ENCODE assay signal across 1 cellular context in the genomic region with DNA sequence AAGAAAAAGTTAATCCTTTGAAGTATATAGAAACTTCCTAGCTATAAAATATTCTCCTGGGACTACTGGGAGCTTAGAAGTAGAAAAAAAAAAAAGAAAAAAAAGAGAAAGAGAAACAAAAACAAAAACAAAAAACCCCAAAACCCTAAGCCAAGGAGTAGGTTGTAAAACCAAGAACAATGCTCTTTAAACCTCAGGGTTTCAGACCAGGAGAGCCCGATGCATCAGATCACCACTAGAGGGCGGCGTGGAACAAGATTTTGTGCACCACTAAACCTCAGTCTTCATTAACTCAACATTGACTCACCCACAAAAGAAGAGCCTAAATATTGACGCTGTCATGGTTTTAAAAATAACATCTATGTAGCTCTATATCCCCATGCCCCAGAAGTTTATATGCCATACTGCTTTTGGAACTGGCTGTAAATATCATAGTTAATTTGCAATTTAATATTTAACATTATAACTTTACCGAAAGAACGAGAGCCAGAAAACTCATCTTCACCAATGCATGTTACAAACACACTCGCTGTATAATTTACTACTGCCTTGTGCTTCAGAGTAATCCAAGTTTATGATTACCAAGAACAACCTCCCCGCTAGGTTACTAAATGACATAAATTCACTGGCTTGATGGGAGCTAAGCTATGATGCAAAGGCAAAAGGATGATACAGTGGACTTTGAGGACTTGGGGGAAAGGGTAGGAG.
TF ChIP-seq lines count a peak whose summit lies in the region.

No MANE protein-coding gene starts in this region.

TF ChIP-seq in HEK293, 187 proteins besides CTCF, POLR2A, EP300 and RAD21 (continued from another document and continues in another):
- TF ChIP-seq ZNF211 (tag by site-specific recombination; IDR thresholded peaks at IDR 0.05; ENCODE audit: low read depth) (no peak), ZNF664 (tag by site-specific recombination; IDR thresholded peaks at IDR 0.05) (peak; percentile 57; the same call in 1 of the 2 replicates), ZNF426 (tag by site-specific recombination; IDR thresholded peaks at IDR 0.05) (no peak), ZBTB48 (tag by site-specific recombination; IDR thresholded peaks at IDR 0.05) (no peak), OVOL3 (tag by site-specific recombination; IDR thresholded peaks at IDR 0.05) (no peak), ZNF37A (tag by site-specific recombination; IDR thresholded peaks at IDR 0.05) (no peak), ZNF473 (tag by site-specific recombination; IDR thresholded peaks at IDR 0.05) (no peak), SP3 (tag by site-specific recombination; IDR thresholded peaks at IDR 0.05) (no peak), GLI4 (tag by site-specific recombination; IDR thresholded peaks at IDR 0.05) (no peak), ZBTB21 (tag by site-specific recombination; IDR thresholded peaks at IDR 0.05) (no peak), BCL11B (tag by site-specific recombination; IDR thresholded peaks at IDR 0.05; ENCODE audit: low read depth) (no peak), REST (tag by site-specific recombination; IDR thresholded peaks at IDR 0.05) (no peak), KLF1 (tag by site-specific recombination; IDR thresholded peaks at IDR 0.05) (no peak), ZNF354C (tag by site-specific recombination; IDR thresholded peaks at IDR 0.05; ENCODE audit: borderline replicate concordance, low read depth) (no peak), ZNF2 (tag by site-specific recombination; IDR thresholded peaks at IDR 0.05) (peak; percentile 99), ZNF146 (tag by site-specific recombination; IDR thresholded peaks at IDR 0.05) (no peak), ZNF529 (tag by site-specific recombination; IDR thresholded peaks at IDR 0.05; ENCODE audit: insufficient replicate concordance) (no peak), BCL11A (tag by site-specific recombination; IDR thresholded peaks at IDR 0.05; ENCODE audit: low read depth) (no peak), KLF8 (tag by site-specific recombination; IDR thresholded peaks at IDR 0.05) (no peak), ZNF416 (tag by site-specific recombination; IDR thresholded peaks at IDR 0.05) (no peak), ZNF449 (tag by site-specific recombination; IDR thresholded peaks at IDR 0.05) (no peak), ZNF24 (tag by site-specific recombination; IDR thresholded peaks at IDR 0.05) (no peak), WT1 (tag by site-specific recombination; IDR thresholded peaks at IDR 0.05) (no peak), ZNF791 (tag by site-specific recombination; IDR thresholded peaks at IDR 0.05) (no peak), ZEB2 (tag by site-specific recombination; IDR thresholded peaks at IDR 0.05) (0 out of 2 replicates have a peak, but pooled peaks have one; percentile 18), ZNF768 (tag by site-specific recombination; IDR thresholded peaks at IDR 0.05) (no peak), KLF9 (tag by site-specific recombination; IDR thresholded peaks at IDR 0.05; ENCODE audit: low read depth) (no peak), ZNF548 (tag by site-specific recombination; IDR thresholded peaks at IDR 0.05) (no peak), ZNF112 (tag by site-specific recombination; IDR thresholded peaks at IDR 0.05) (no peak), ZNF530 (tag by site-specific recombination; IDR thresholded peaks at IDR 0.05; ENCODE audit: low read depth) (no peak), ZBTB1 (tag by site-specific recombination; IDR thresholded peaks at IDR 0.05) (no peak)
- TF ChIP-seq, protein P1, sequence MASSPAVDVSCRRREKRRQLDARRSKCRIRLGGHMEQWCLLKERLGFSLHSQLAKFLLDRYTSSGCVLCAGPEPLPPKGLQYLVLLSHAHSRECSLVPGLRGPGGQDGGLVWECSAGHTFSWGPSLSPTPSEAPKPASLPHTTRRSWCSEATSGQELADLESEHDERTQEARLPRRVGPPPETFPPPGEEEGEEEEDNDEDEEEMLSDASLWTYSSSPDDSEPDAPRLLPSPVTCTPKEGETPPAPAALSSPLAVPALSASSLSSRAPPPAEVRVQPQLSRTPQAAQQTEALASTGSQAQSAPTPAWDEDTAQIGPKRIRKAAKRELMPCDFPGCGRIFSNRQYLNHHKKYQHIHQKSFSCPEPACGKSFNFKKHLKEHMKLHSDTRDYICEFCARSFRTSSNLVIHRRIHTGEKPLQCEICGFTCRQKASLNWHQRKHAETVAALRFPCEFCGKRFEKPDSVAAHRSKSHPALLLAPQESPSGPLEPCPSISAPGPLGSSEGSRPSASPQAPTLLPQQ (tag by site-specific recombination; IDR thresholded peaks at IDR 0.05): no peak
- TF ChIP-seq, protein P2, sequence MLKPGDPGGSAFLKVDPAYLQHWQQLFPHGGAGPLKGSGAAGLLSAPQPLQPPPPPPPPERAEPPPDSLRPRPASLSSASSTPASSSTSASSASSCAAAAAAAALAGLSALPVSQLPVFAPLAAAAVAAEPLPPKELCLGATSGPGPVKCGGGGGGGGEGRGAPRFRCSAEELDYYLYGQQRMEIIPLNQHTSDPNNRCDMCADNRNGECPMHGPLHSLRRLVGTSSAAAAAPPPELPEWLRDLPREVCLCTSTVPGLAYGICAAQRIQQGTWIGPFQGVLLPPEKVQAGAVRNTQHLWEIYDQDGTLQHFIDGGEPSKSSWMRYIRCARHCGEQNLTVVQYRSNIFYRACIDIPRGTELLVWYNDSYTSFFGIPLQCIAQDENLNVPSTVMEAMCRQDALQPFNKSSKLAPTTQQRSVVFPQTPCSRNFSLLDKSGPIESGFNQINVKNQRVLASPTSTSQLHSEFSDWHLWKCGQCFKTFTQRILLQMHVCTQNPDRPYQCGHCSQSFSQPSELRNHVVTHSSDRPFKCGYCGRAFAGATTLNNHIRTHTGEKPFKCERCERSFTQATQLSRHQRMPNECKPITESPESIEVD (tag by site-specific recombination; IDR thresholded peaks at IDR 0.05): 0 out of 2 replicates have a peak, but pooled peaks have one; percentile 43
- TF ChIP-seq, protein P3, sequence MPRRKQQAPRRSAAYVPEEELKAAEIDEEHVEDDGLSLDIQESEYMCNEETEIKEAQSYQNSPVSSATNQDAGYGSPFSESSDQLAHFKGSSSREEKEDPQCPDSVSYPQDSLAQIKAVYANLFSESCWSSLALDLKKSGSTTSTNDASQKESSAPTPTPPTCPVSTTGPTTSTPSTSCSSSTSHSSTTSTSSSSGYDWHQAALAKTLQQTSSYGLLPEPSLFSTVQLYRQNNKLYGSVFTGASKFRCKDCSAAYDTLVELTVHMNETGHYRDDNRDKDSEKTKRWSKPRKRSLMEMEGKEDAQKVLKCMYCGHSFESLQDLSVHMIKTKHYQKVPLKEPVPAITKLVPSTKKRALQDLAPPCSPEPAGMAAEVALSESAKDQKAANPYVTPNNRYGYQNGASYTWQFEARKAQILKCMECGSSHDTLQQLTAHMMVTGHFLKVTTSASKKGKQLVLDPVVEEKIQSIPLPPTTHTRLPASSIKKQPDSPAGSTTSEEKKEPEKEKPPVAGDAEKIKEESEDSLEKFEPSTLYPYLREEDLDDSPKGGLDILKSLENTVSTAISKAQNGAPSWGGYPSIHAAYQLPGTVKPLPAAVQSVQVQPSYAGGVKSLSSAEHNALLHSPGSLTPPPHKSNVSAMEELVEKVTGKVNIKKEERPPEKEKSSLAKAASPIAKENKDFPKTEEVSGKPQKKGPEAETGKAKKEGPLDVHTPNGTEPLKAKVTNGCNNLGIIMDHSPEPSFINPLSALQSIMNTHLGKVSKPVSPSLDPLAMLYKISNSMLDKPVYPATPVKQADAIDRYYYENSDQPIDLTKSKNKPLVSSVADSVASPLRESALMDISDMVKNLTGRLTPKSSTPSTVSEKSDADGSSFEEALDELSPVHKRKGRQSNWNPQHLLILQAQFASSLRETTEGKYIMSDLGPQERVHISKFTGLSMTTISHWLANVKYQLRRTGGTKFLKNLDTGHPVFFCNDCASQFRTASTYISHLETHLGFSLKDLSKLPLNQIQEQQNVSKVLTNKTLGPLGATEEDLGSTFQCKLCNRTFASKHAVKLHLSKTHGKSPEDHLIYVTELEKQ (tag by site-specific recombination; IDR thresholded peaks at IDR 0.05; ENCODE audit: borderline replicate concordance): no peak
- TF ChIP-seq, protein P4, sequence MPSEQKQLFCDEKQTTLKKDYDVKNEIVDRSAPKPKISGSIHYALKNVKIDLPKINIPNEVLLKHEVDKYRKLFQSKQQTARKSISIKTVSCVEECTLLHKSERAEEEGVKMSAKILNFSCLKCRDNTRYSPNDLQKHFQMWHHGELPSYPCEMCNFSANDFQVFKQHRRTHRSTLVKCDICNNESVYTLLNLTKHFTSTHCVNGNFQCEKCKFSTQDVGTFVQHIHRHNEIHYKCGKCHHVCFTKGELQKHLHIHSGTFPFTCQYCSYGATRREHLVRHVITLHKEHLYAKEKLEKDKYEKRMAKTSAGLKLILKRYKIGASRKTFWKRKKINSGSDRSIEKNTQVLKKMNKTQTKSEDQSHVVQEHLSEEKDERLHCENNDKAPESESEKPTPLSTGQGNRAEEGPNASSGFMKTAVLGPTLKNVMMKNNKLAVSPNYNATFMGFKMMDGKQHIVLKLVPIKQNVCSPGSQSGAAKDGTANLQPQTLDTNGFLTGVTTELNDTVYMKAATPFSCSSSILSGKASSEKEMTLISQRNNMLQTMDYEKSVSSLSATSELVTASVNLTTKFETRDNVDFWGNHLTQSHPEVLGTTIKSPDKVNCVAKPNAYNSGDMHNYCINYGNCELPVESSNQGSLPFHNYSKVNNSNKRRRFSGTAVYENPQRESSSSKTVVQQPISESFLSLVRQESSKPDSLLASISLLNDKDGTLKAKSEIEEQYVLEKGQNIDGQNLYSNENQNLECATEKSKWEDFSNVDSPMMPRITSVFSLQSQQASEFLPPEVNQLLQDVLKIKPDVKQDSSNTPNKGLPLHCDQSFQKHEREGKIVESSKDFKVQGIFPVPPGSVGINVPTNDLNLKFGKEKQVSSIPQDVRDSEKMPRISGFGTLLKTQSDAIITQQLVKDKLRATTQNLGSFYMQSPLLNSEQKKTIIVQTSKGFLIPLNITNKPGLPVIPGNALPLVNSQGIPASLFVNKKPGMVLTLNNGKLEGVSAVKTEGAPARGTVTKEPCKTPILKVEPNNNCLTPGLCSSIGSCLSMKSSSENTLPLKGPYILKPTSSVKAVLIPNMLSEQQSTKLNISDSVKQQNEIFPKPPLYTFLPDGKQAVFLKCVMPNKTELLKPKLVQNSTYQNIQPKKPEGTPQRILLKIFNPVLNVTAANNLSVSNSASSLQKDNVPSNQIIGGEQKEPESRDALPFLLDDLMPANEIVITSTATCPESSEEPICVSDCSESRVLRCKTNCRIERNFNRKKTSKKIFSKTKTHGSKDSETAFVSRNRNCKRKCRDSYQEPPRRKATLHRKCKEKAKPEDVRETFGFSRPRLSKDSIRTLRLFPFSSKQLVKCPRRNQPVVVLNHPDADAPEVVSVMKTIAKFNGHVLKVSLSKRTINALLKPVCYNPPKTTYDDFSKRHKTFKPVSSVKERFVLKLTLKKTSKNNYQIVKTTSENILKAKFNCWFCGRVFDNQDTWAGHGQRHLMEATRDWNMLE (tag by site-specific recombination; conservative IDR thresholded peaks at IDR 0.05; ENCODE audit: low read depth): no peak
- TF ChIP-seq, protein P5, sequence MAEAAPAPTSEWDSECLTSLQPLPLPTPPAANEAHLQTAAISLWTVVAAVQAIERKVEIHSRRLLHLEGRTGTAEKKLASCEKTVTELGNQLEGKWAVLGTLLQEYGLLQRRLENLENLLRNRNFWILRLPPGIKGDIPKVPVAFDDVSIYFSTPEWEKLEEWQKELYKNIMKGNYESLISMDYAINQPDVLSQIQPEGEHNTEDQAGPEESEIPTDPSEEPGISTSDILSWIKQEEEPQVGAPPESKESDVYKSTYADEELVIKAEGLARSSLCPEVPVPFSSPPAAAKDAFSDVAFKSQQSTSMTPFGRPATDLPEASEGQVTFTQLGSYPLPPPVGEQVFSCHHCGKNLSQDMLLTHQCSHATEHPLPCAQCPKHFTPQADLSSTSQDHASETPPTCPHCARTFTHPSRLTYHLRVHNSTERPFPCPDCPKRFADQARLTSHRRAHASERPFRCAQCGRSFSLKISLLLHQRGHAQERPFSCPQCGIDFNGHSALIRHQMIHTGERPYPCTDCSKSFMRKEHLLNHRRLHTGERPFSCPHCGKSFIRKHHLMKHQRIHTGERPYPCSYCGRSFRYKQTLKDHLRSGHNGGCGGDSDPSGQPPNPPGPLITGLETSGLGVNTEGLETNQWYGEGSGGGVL (tag by site-specific recombination; IDR thresholded peaks at IDR 0.05): no peak
- TF ChIP-seq, protein P6, sequence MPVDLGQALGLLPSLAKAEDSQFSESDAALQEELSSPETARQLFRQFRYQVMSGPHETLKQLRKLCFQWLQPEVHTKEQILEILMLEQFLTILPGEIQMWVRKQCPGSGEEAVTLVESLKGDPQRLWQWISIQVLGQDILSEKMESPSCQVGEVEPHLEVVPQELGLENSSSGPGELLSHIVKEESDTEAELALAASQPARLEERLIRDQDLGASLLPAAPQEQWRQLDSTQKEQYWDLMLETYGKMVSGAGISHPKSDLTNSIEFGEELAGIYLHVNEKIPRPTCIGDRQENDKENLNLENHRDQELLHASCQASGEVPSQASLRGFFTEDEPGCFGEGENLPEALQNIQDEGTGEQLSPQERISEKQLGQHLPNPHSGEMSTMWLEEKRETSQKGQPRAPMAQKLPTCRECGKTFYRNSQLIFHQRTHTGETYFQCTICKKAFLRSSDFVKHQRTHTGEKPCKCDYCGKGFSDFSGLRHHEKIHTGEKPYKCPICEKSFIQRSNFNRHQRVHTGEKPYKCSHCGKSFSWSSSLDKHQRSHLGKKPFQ (tag by site-specific recombination; IDR thresholded peaks at IDR 0.05): no peak
